In genomic region chr20:10580700-10581099, GRCh38 we compare ENCODE assay signal across 1 cellular context.
TF ChIP-seq lines count a peak whose summit lies in the region.

No MANE protein-coding gene starts in this region.

TF ChIP-seq in IMR-90, 13 proteins besides CTCF, POLR2A, EP300 and RAD21 (continued from another document):
- TF ChIP-seq FOS (IDR thresholded peaks at IDR 0.05; ENCODE audit: low read depth, low read length) (no peak), MAFK (IDR thresholded peaks at IDR 0.05; ENCODE audit: low read depth, low read length) (no peak), USF2 (IDR thresholded peaks at IDR 0.05; ENCODE audit: low read depth, low read length) (no peak), RFX5 (IDR thresholded peaks at IDR 0.05; ENCODE audit: low read depth, low read length) (no peak), CEBPB (IDR thresholded peaks at IDR 0.05; ENCODE audit: low read depth, low read length) (no peak)
- TF ChIP-seq, protein P1, sequence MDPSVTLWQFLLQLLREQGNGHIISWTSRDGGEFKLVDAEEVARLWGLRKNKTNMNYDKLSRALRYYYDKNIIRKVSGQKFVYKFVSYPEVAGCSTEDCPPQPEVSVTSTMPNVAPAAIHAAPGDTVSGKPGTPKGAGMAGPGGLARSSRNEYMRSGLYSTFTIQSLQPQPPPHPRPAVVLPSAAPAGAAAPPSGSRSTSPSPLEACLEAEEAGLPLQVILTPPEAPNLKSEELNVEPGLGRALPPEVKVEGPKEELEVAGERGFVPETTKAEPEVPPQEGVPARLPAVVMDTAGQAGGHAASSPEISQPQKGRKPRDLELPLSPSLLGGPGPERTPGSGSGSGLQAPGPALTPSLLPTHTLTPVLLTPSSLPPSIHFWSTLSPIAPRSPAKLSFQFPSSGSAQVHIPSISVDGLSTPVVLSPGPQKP (IDR thresholded peaks at IDR 0.05; ENCODE audit: borderline replicate concordance, low read depth, low read length), result no peak
